Comparison of ENCODE assay signal across 10 cellular contexts in the genomic region with DNA sequence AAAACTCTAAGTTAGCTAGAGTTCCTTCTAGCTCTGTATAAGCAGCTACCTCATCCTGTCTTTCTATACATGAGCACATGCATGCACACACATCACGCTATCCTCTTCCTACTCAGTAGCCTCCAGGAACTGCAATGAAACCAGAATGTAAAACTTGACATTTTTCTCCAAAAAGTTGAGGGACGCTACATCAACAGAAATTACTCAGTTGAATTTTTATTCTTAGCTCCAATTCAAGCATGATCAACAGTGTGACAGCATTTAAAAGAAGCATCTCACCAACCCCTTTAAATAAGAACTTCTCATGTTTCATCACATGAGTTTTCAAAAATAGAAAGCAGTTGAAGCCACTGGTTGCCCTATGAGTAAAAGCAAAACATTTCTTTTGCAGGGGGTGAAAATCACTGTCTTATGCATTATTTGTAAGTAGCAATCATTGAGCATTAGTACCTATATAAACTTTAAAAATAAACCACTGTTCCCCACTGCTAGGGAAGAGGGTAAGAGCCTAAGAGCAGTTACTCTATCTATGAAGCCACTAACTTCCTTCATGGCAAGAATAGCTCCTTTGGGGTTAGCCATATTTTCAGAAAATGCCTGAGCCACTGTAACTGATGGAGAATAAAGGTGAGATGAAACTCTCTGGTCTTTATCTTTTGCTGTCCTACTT.
DNase-seq lines count a peak whose midpoint lies in the region; ATAC-seq and TF ChIP-seq lines count a peak whose summit lies in the region.
"Had no signal": no experiment of that assay in that cellular context is flagged by ENCODE, and none has a peak within 500 bp of the region (broad histone marks: within the 10 kb centered on the region; RNA-seq: fewer than 3 reads in every experiment).

No MANE protein-coding gene starts in this region.

- H3K4me1 ChIP-seq in H9 (ENCODE audit: insufficient read depth, low read length) = 0 out of 2 replicates have a peak, but pooled peaks cover 2% of the 10 kb centered on the region

- no peak overlapping the region for H3K4me2 ChIP-seq in H9 (ENCODE audit: insufficient read depth, insufficient read length, low read length)

- no peak for DNase-seq in stimulated activated effector memory CD8-positive, alpha-beta T cell treated with anti-CD3 and anti-CD28 coated beads, Interleukin-12 subunit alpha, Interleukin-12 subunit beta, amount 100 ng/mL, for 72 hours (ENCODE audit: low spot score in 2 of 2)
- DNase-seq in NAMALWA (ENCODE audit: low spot score) = no peak
- DNase-seq in hypothalamus (lab: John Stamatoyannopoulos, UW) = no peak
- DNase-seq in H9 = no peak
- DNase-seq: mammary epithelial cell had no signal

- H3K27me3 ChIP-seq in H9 (ENCODE audit: insufficient read depth, low read length) = no peaks in the 10 kb centered on the region; the same call in 1 of the 2 replicates
- H3K27me3 ChIP-seq: cardiac muscle cell had no signal

- H3K36me3 Mint-ChIP-seq in stimulated activated effector memory CD8-positive, alpha-beta T cell treated with anti-CD3 and anti-CD28 coated beads, Interleukin-12 subunit alpha, Interleukin-12 subunit beta, amount 100 ng/mL, for 72 hours = no peaks in the 10 kb centered on the region
- H3K36me3 Mint-ChIP-seq in H9 (ENCODE audit: insufficient read depth in 1 of 3, low read depth in 3 of 3) = peaks cover 0 to 3% (median 0%) of the 10 kb centered on the region in 3 experiments; a peak in 1 of 7 replicates

- H3K79me2 ChIP-seq in H9 (ENCODE audit: insufficient read depth, low read length) = no peaks in the 10 kb centered on the region

- no peak overlapping the region for H2AFZ ChIP-seq in H9 (ENCODE audit: low read length)

- ATAC-seq in GM19035 (IDR thresholded peaks at IDR 0.05; ENCODE audit: unreplicated experiment) (peak; percentile 69), GM21825 (IDR thresholded peaks at IDR 0.05; ENCODE audit: unreplicated experiment) (peak; percentile 66), HG03442 (IDR thresholded peaks at IDR 0.05; ENCODE audit: unreplicated experiment) (peak; percentile 82)
- peak; percentile 74 for ATAC-seq in stimulated activated effector memory CD8-positive, alpha-beta T cell treated with anti-CD3 and anti-CD28 coated beads, Interleukin-12 subunit alpha, Interleukin-12 subunit beta, amount 100 ng/mL, for 72 hours

- H3K23me2 ChIP-seq in H9 (ENCODE audit: insufficient read length, low read depth, low read length, poor library complexity, severe bottlenecking) = no peaks in the 10 kb centered on the region

- H4K8ac ChIP-seq in H9 (replicated peaks; ENCODE audit: insufficient read length, low read depth, low read length) = no peak overlapping the region

- no peak overlapping the region for H3K27ac Mint-ChIP-seq in stimulated activated effector memory CD8-positive, alpha-beta T cell treated with anti-CD3 and anti-CD28 coated beads, Interleukin-12 subunit alpha, Interleukin-12 subunit beta, amount 100 ng/mL, for 72 hours
- no peak overlapping the region; a peak in 1 of 7 replicates for H3K27ac Mint-ChIP-seq in H9
- H3K27ac Mint-ChIP-seq: T-helper 1 cell treated with Interleukin-12 subunit alpha and Interleukin-12 subunit beta and Interleukin-4 antibody, amounts not matched to agents 30 μg/mL and 1 μg/mL, for 36 hours had no signal

- no CpG with 5 or more reads among the region's 2 CpGs for WGBS in H9 (ENCODE audit: extremely low coverage, insufficient read length, low lambda C conversion rate)

- no peak overlapping the region for H2BK120ac ChIP-seq in H9 (ENCODE audit: low read depth, low read length, poor library complexity, severe bottlenecking)

- no peak for TF ChIP-seq CTCF in H9 (conservative IDR thresholded peaks at IDR 0.05)

- H3K9me3 Mint-ChIP-seq in stimulated activated effector memory CD8-positive, alpha-beta T cell treated with anti-CD3 and anti-CD28 coated beads, Interleukin-12 subunit alpha, Interleukin-12 subunit beta, amount 100 ng/mL, for 72 hours = no peaks in the 10 kb centered on the region
- peaks cover 3% of the 10 kb centered on the region in 2 experiments; a peak in 2 of 5 replicates for H3K9me3 Mint-ChIP-seq in H9
- H3K9me3 Mint-ChIP-seq: T-helper 1 cell treated with Interleukin-12 subunit alpha and Interleukin-12 subunit beta and Interleukin-4 antibody, amounts not matched to agents 30 μg/mL and 1 μg/mL, for 36 hours had no signal

- H3K9ac ChIP-seq in H9 (ENCODE audit: extremely low read depth, insufficient read length, low read length) = no peak overlapping the region

- no peak overlapping the region for H2AK5ac ChIP-seq in H9 (ENCODE audit: insufficient read length, low read length)

- no peak overlapping the region for H3K56ac ChIP-seq in H9 (ENCODE audit: insufficient read length, low read depth, low read length)

- H3K27ac ChIP-seq in H9 (ENCODE audit: insufficient read length, low read depth, low read length) = no peak overlapping the region
- H3K27ac ChIP-seq: cardiac muscle cell had no signal

- H2BK12ac ChIP-seq in H9 (ENCODE audit: insufficient read length, low read depth, low read length) = no peak overlapping the region

- no peaks in the 10 kb centered on the region for H4K20me1 ChIP-seq in H9 (ENCODE audit: control insufficient read depth, insufficient read depth, insufficient read length)

- H2BK20ac ChIP-seq in H9 (ENCODE audit: low read depth, low read length, poor library complexity, severe bottlenecking) = no peak overlapping the region

- no peak overlapping the region for H3K4ac ChIP-seq in H9 (ENCODE audit: low read depth, low read length)

- H2BK5ac ChIP-seq in H9 (ENCODE audit: insufficient read length, low read length) = no peak overlapping the region

- H4K91ac ChIP-seq in H9 (ENCODE audit: insufficient read length, low read depth, low read length) = no peak overlapping the region

- no peak overlapping the region for H3T11ph ChIP-seq in H9 (ENCODE audit: low read length)

- no peak overlapping the region for H3K18ac ChIP-seq in H9 (ENCODE audit: insufficient read length, low read depth, low read length)

- no peak overlapping the region for H4K5ac ChIP-seq in H9 (ENCODE audit: insufficient read length, low read depth, low read length)

- H3K4me3 Mint-ChIP-seq in stimulated activated effector memory CD8-positive, alpha-beta T cell treated with anti-CD3 and anti-CD28 coated beads, Interleukin-12 subunit alpha, Interleukin-12 subunit beta, amount 100 ng/mL, for 72 hours = no peak overlapping the region
- no peak overlapping the region for H3K4me3 Mint-ChIP-seq in H9
- H3K4me3 Mint-ChIP-seq: T-helper 1 cell treated with Interleukin-12 subunit alpha and Interleukin-12 subunit beta and Interleukin-4 antibody, amounts not matched to agents 30 μg/mL and 1 μg/mL, for 36 hours had no signal

- H3K79me1 ChIP-seq in H9 (ENCODE audit: insufficient read depth, low read depth, low read length, poor library complexity, severe bottlenecking) = no peaks in the 10 kb centered on the region

- H3K4me1 Mint-ChIP-seq in stimulated activated effector memory CD8-positive, alpha-beta T cell treated with anti-CD3 and anti-CD28 coated beads, Interleukin-12 subunit alpha, Interleukin-12 subunit beta, amount 100 ng/mL, for 72 hours = no peaks in the 10 kb centered on the region
- peaks cover 12 to 13% of the 10 kb centered on the region in 2 experiments for H3K4me1 Mint-ChIP-seq in H9

- no peaks in the 10 kb centered on the region for H3K27me3 Mint-ChIP-seq in H9 (ENCODE audit: low read depth)

- no peak overlapping the region for H3K14ac ChIP-seq in H9 (ENCODE audit: insufficient read depth, low read length)

- no peak overlapping the region for H2BK15ac ChIP-seq in H9 (ENCODE audit: low read depth, low read length)

- no peak overlapping the region for H3K23ac ChIP-seq in H9 (ENCODE audit: insufficient read length, low read depth, low read length)

- no peaks in the 10 kb centered on the region for H3K9me3 ChIP-seq in H9 (ENCODE audit: control insufficient read depth, low read depth, low read length)
